In the genomic region with DNA sequence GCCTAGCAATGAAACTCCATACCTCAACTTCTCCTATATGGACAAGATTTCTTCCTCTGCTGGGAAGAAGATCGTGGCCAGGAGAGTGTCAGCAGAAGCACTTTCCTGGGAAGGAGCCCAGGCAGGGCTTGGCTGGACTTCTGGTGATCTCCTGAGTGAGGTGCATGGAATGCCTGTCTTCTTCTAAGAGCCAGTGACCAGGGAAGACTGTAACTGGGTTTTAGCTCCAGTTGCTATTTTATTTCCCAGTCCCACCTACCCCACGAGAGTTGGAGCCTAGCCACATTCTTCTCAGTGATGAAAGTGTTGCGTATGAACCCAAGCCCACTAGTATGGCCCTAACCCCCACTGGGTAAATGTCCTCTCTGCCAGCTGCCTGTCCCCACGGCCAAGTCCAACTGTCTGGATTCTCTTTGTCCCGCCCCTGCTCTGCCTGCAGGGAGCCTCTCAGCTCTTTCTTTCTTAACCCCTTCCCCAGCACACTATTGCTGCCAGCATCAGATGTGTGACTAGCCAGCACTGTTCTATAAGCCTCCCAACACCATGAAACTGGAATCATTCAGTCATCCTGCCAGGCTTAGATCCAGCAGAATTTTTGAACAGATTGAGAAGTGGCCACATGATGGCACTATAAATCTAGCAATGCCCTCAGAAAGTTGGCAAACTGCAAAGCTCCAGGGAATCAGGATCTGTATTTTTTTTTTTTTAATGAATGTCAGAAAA, we compare ENCODE assay signal across 8 cellular contexts.
DNase-seq lines count a peak whose midpoint lies in the region; ATAC-seq and TF ChIP-seq lines count a peak whose summit lies in the region.

No MANE protein-coding gene starts in this region.

- peaks cover 22% of the 10 kb centered on the region for H3K4me1 Mint-ChIP-seq in endothelial cell (ENCODE audit: unreplicated experiment)

- H3K27ac Mint-ChIP-seq in endothelial cell (ENCODE audit: unreplicated experiment): peak overlapping the region; percentile 26

- H3K36me3 Mint-ChIP-seq in endothelial cell (ENCODE audit: low read depth, unreplicated experiment): no peaks in the 10 kb centered on the region

- H3K4me3 ChIP-seq in RWPE2 (ENCODE audit: severe bottlenecking): no peak overlapping the region

- no peak overlapping the region for H3K27ac ChIP-seq in RWPE2 (ENCODE audit: poor library complexity, severe bottlenecking)

- H3K4me1 ChIP-seq in RWPE2 (ENCODE audit: insufficient read depth, poor library complexity, severe bottlenecking): peaks cover 13% of the 10 kb centered on the region

- H3K4me3 Mint-ChIP-seq in endothelial cell (ENCODE audit: unreplicated experiment): no peak overlapping the region

- H3K27me3 Mint-ChIP-seq in endothelial cell (ENCODE audit: unreplicated experiment): peaks cover 2% of the 10 kb centered on the region

- peak; percentile 20; the same call in 2 of the 3 replicates for ATAC-seq in RWPE2 (ENCODE audit: low read depth)

- H3K36me3 ChIP-seq in RWPE2 (ENCODE audit: low read depth): no peaks in the 10 kb centered on the region

- TF ChIP-seq CTCF in RWPE2 (IDR thresholded peaks at IDR 0.05; ENCODE audit: poor library complexity, severe bottlenecking) (peak; percentile 68), endothelial cell (IDR thresholded peaks at IDR 0.05; ENCODE audit: unreplicated experiment) (peak; percentile 63)

- no peaks in the 10 kb centered on the region for H3K9me3 Mint-ChIP-seq in endothelial cell (ENCODE audit: unreplicated experiment)

- no peaks in the 10 kb centered on the region for H3K27me3 ChIP-seq in RWPE2 (ENCODE audit: insufficient read depth, poor library complexity, severe bottlenecking)

- DNase-seq in NCI-H2107 treated with DMSO at 0.1 percent for 48 hours (lab: John Stamatoyannopoulos, UW; ENCODE audit: unreplicated experiment): peak; percentile 6
- no peak for DNase-seq in NCI-H2107 (lab: John Stamatoyannopoulos, UW)
- DNase-seq in HUDEP-2 (lab: John Stamatoyannopoulos, UW; ENCODE audit: unreplicated experiment in 76 of 76): peak in 56 of 76 experiments; percentile 6 to 79 (median 56)
- DNase-seq in RWPE2 (ENCODE audit: low spot score): no peak
- peak; percentile 60 for DNase-seq in endothelial cell (ENCODE audit: low spot score)
- DNase-seq in midbrain (lab: John Stamatoyannopoulos, UW): peak; percentile 67
- DNase-seq in GM19238 (ENCODE audit: insufficient read length, low spot score): no peak
- no peak for DNase-seq in activated effector memory CD4-positive, alpha-beta T cell treated with Interleukin-2 at 50 U/mL for 16 hours

- H3K9me3 ChIP-seq in RWPE2 (ENCODE audit: severe bottlenecking): no peaks in the 10 kb centered on the region

Comparison
In these comparisons a context has a peak if more than half of its experiments do, and no peak if none do; other contexts are left out.
1. DNase-seq: peak in NCI-H2107 treated with DMSO at 0.1 percent for 48 hours (single experiment), HUDEP-2 (56 of 76), endothelial cell (single experiment) and midbrain (single experiment); none in NCI-H2107 (single experiment), RWPE2 (single experiment), GM19238 (single experiment) and activated effector memory CD4-positive, alpha-beta T cell treated with Interleukin-2 at 50 U/mL for 16 hours (single experiment).